Comparison of ENCODE assay signal across 13 cellular contexts in the genomic region with DNA sequence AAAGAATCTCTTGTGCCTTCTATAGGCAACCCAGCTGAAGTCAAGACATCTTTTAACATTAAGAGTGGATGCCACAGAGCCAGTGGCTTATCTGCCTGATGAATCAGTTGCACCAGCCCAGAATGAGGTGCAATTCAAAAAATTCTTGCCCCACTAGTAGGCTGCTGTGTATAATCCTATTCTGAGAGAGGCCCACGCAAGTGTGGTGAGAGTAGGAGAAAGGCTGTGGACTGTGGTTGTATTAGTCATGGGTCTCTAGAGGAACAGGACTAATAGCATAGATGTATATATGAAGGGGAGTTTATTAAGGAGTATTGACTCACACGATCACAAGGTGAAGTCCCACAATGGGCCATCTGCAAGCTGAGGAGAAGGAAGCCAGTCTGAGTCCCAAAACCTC.
DNase-seq lines count a peak whose midpoint lies in the region; ATAC-seq and TF ChIP-seq lines count a peak whose summit lies in the region.
"Had no signal": no experiment of that assay in that cellular context is flagged by ENCODE, and none has a peak within 500 bp of the region (broad histone marks: within the 10 kb centered on the region; RNA-seq: fewer than 3 reads in every experiment).

No MANE protein-coding gene starts in this region.

- TF ChIP-seq RAD21 in IMR-90 (IDR thresholded peaks at IDR 0.05; ENCODE audit: low read length): peak; percentile 18; the same call in 1 of the 2 replicates

- peak overlapping the region; percentile 34; the same call in 1 of the 2 replicates for H3K27ac ChIP-seq in IMR-90 (ENCODE audit: insufficient read depth, low read length)
- H3K27ac ChIP-seq in transverse colon: no peak overlapping the region
- H3K27ac ChIP-seq: WERI-Rb-1 had no signal

- H3K14ac ChIP-seq in IMR-90 (replicated peaks; ENCODE audit: low read depth, low read length): no peak overlapping the region

- DNase-seq in EL (peak; percentile 78), IMR-90 (peak; percentile 96), astrocyte of the spinal cord (ENCODE audit: low read depth, low spot score) (peak; percentile 82), immature natural killer cell (no peak), transverse colon (no peak)
- DNase-seq in stimulated activated CD4-positive, alpha-beta T cell treated with anti-CD3 and anti-CD28 coated beads, Interleukin-1b, Interleukin-23, amount 100 ng/mL, for 48 hours: peak; percentile 71
- DNase-seq: amniotic stem cell; Calu3; effector memory CD8-positive, alpha-beta T cell; hypothalamus; WERI-Rb-1 had no signal

- no peaks in the 10 kb centered on the region for H3K27me3 ChIP-seq in IMR-90 (ENCODE audit: control insufficient read depth, insufficient read depth, low read length)
- H3K27me3 ChIP-seq in transverse colon: no peaks in the 10 kb centered on the region

- H3K27me3 Mint-ChIP-seq in immature natural killer cell (ENCODE audit: low read depth in 3 of 3): peaks cover 0 to 3% (median 2%) of the 10 kb centered on the region in 3 donors
- H3K27me3 Mint-ChIP-seq: effector memory CD8-positive, alpha-beta T cell had no signal

- peaks cover 16 to 28% (median 28%) of the 10 kb centered on the region in 3 donors for H3K36me3 Mint-ChIP-seq in immature natural killer cell

- dilution Hi-C loops in IMR-90 (cut with HindIII; ENCODE audit: low sequenced_read_pairs, unreplicated experiment): no loop called here

- no peaks in the 10 kb centered on the region for H3K36me3 ChIP-seq in IMR-90 (ENCODE audit: control insufficient read depth, insufficient read depth, low read length)
- H3K36me3 ChIP-seq in transverse colon: no peaks in the 10 kb centered on the region
- H3K36me3 ChIP-seq: WERI-Rb-1 had no signal

- peak overlapping the region in 2 of 6 donors; percentile 25 to 34 for H3K27ac Mint-ChIP-seq in immature natural killer cell

- BruUV-seq in IMR-90 (replicated peaks; lab: Mats Ljungman, UMichigan): no TSS peak

- 0 out of 4 replicates have a peak overlapping the region, but pooled peaks of 1 of the 2 experiments have one; percentile 3 for H4K8ac ChIP-seq in IMR-90 (ENCODE audit: low read depth in 2 of 2, low read length in 2 of 2)

- peak overlapping the region; percentile 43; the same call in 1 of the 2 replicates for H4K91ac ChIP-seq in IMR-90 (ENCODE audit: insufficient read depth, low read depth, low read length)

- no peak for TF ChIP-seq EP300 in transverse colon (IDR thresholded peaks at IDR 0.05; ENCODE audit: low read depth)

- peak overlapping the region; percentile 6 for H2BK5ac ChIP-seq in IMR-90 (ENCODE audit: low read depth, low read length, poor library complexity, severe bottlenecking)

- H3K4me3 Mint-ChIP-seq in immature natural killer cell: no peak overlapping the region
- H3K4me3 Mint-ChIP-seq: effector memory CD8-positive, alpha-beta T cell had no signal

- H4K20me1 ChIP-seq in IMR-90 (ENCODE audit: insufficient read depth, low read length): no peaks in the 10 kb centered on the region

- ATAC-seq in IMR-90 (ENCODE audit: low read depth): peak; percentile 73
- no peak for ATAC-seq in HG03097 (IDR thresholded peaks at IDR 0.05; ENCODE audit: low FRiP score, unreplicated experiment)
- ATAC-seq: effector memory CD8-positive, alpha-beta T cell; K562 had no signal

- no peak overlapping the region for H2AK5ac ChIP-seq in IMR-90 (ENCODE audit: low read depth, low read length)

- H3K18ac ChIP-seq in IMR-90 (ENCODE audit: low read depth, low read length): peak overlapping the region; percentile 2; the same call in 1 of the 2 replicates

- peak overlapping the region; percentile 25; the same call in 1 of the 3 replicates for H2BK15ac ChIP-seq in IMR-90 (ENCODE audit: low read depth, low read length)

- peak overlapping the region; percentile 0; the same call in 1 of the 2 replicates for H2BK20ac ChIP-seq in IMR-90 (ENCODE audit: low read depth, low read length)

- H3K4me1 ChIP-seq in IMR-90 (ENCODE audit: control insufficient read depth, insufficient read depth, low read length): peaks cover 10% of the 10 kb centered on the region
- H3K4me1 ChIP-seq in transverse colon: peaks cover 0 to 8% (median 0%) of the 10 kb centered on the region in 4 donors

- no peak overlapping the region for H2AFZ ChIP-seq in IMR-90 (replicated peaks; ENCODE audit: low read length, poor library complexity)

- TF ChIP-seq CTCF in IMR-90 (conservative IDR thresholded peaks at IDR 0.05; ENCODE audit: low read depth, low read length): no peak
- no peak for TF ChIP-seq CTCF in astrocyte of the spinal cord (IDR thresholded peaks at IDR 0.05; ENCODE audit: low read depth, low read length)
- no peak for TF ChIP-seq CTCF in transverse colon (IDR thresholded peaks at IDR 0.05)

- peak overlapping the region; percentile 2; the same call in 1 of the 2 replicates for H3K4me2 ChIP-seq in IMR-90 (ENCODE audit: low read depth, low read length)

- H2AK9ac ChIP-seq in IMR-90 (replicated peaks; ENCODE audit: low read depth, low read length, poor library complexity): no peak overlapping the region

- H4K5ac ChIP-seq in IMR-90 (ENCODE audit: low read depth, low read length): peak overlapping the region; percentile 21; the same call in 1 of the 2 replicates

- H3K79me1 ChIP-seq in IMR-90 (ENCODE audit: low read depth in 1 of 2, low read length in 2 of 2): no peaks in the 10 kb centered on the region

- no CpG with 5 or more reads among the region's 2 CpGs for WGBS in IMR-90 (ENCODE audit: extremely low coverage in 2 of 2, insufficient read length in 1 of 2), 2 experiments
- WGBS in transverse colon (ENCODE audit: low coverage in 1 of 2), 2 donors: 64 to 80% methylated on average over 1 to 2 of the region's 2 CpGs

- H3K9me3 Mint-ChIP-seq in immature natural killer cell: no peaks in the 10 kb centered on the region
- H3K9me3 Mint-ChIP-seq: effector memory CD8-positive, alpha-beta T cell had no signal

- CTCF ChIA-PET in IMR-90 (lab: Yijun Ruan, JAX): no interaction called here

- H3K4me3 ChIP-seq in IMR-90 (ENCODE audit: insufficient read depth, low read depth, low read length) (no peak overlapping the region), astrocyte of the spinal cord (ENCODE audit: low read depth, low read length) (no peak overlapping the region), transverse colon (no peak overlapping the region)
- H3K4me3 ChIP-seq: K562 had no signal

- H3K9ac ChIP-seq in IMR-90 (ENCODE audit: low read depth, low read length): no peak overlapping the region

- in situ Hi-C loops in IMR-90 (cut with MboI; ENCODE audit: low sequenced_read_pairs): no loop called here
- in situ Hi-C loops in astrocyte of the spinal cord (cut with HindIII; ENCODE audit: low sequenced_read_pairs): no loop called here
- in situ Hi-C loops in transverse colon (cut with MboI; ENCODE audit: low pct_ligation_motif_present in 1 of 4, low pct_unique_long_range_greater_than_20kb in 1 of 4, low sequenced_read_pairs in 3 of 4): no loop called here

- H3K56ac ChIP-seq in IMR-90 (ENCODE audit: extremely low read depth, insufficient read depth, low read length): no peak overlapping the region

- H3K9me1 ChIP-seq in IMR-90 (ENCODE audit: insufficient read depth, low read length): peaks cover under 1% of the 10 kb centered on the region; the same call in 1 of the 2 replicates

- H3K23ac ChIP-seq in IMR-90 (ENCODE audit: low read depth, low read length): no peak overlapping the region

- peak overlapping the region; percentile 59 for H3K4ac ChIP-seq in IMR-90 (ENCODE audit: low read depth, low read length)

- H3K9me3 ChIP-seq in IMR-90 (ENCODE audit: control insufficient read depth, insufficient read depth, low read length) (no peaks in the 10 kb centered on the region), transverse colon (no peaks in the 10 kb centered on the region)

- H3K4me1 Mint-ChIP-seq in immature natural killer cell: peaks cover 50 to 66% of the 10 kb centered on the region in 2 donors

- TF ChIP-seq POLR2A in IMR-90 (IDR thresholded peaks at IDR 0.05; ENCODE audit: low read depth, low read length) (no peak), transverse colon (IDR thresholded peaks at IDR 0.05) (no peak)

- H2BK120ac ChIP-seq in IMR-90 (ENCODE audit: low read depth, low read length): peak overlapping the region; percentile 17

- POLR2A ChIA-PET in IMR-90 (lab: Charles Lee; ENCODE audit: unreplicated experiment): no interaction called here

- intact Hi-C loops in IMR-90 (cut with micrococcal nuclease) (loop anchor here (10.0 kb wide), 1 partner anchor 1931 kb away; a partner anchor contains a TSS), transverse colon (cut with DNase I; ENCODE audit: low total_unique reads) (no loop called here)

TF ChIP-seq in IMR-90, 13 proteins besides CTCF, POLR2A, EP300 and RAD21 (continues in another document):
- TF ChIP-seq CEBPB (IDR thresholded peaks at IDR 0.05; ENCODE audit: low read depth, low read length) (peak; percentile 82), FOS (IDR thresholded peaks at IDR 0.05; ENCODE audit: low read depth, low read length) (peak; percentile 72), MAFK (IDR thresholded peaks at IDR 0.05; ENCODE audit: low read depth, low read length) (no peak), BHLHE40 (IDR thresholded peaks at IDR 0.05; ENCODE audit: low read depth, low read length) (peak; percentile 21; the same call in 1 of the 2 replicates), CHD1 (IDR thresholded peaks at IDR 0.05; ENCODE audit: low read depth, low read length) (no peak), RCOR1 (IDR thresholded peaks at IDR 0.05; ENCODE audit: insufficient replicate concordance, low read length) (peak; percentile 63), NFE2L2 (IDR thresholded peaks at IDR 0.05; ENCODE audit: low read depth, low read length) (no peak), MXI1 (IDR thresholded peaks at IDR 0.05; ENCODE audit: borderline replicate concordance, low read depth, low read length) (no peak), SMC3 (IDR thresholded peaks at IDR 0.05; ENCODE audit: low read depth, low read length) (no peak)
- TF ChIP-seq, protein P1, sequence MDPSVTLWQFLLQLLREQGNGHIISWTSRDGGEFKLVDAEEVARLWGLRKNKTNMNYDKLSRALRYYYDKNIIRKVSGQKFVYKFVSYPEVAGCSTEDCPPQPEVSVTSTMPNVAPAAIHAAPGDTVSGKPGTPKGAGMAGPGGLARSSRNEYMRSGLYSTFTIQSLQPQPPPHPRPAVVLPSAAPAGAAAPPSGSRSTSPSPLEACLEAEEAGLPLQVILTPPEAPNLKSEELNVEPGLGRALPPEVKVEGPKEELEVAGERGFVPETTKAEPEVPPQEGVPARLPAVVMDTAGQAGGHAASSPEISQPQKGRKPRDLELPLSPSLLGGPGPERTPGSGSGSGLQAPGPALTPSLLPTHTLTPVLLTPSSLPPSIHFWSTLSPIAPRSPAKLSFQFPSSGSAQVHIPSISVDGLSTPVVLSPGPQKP (IDR thresholded peaks at IDR 0.05; ENCODE audit: borderline replicate concordance, low read depth, low read length): no peak

Comparison
In these comparisons a context has a peak if more than half of its experiments do, and no peak if none do; other contexts are left out.
1. DNase-seq: peak in EL (single experiment), IMR-90 (single experiment), astrocyte of the spinal cord (single experiment) and stimulated activated CD4-positive, alpha-beta T cell treated with anti-CD3 and anti-CD28 coated beads, Interleukin-1b, Interleukin-23, amount 100 ng/mL, for 48 hours (single experiment); none in immature natural killer cell (0 of 3) and transverse colon (single experiment).